18 cellular contexts compared by ENCODE assay signal in the genomic region with DNA sequence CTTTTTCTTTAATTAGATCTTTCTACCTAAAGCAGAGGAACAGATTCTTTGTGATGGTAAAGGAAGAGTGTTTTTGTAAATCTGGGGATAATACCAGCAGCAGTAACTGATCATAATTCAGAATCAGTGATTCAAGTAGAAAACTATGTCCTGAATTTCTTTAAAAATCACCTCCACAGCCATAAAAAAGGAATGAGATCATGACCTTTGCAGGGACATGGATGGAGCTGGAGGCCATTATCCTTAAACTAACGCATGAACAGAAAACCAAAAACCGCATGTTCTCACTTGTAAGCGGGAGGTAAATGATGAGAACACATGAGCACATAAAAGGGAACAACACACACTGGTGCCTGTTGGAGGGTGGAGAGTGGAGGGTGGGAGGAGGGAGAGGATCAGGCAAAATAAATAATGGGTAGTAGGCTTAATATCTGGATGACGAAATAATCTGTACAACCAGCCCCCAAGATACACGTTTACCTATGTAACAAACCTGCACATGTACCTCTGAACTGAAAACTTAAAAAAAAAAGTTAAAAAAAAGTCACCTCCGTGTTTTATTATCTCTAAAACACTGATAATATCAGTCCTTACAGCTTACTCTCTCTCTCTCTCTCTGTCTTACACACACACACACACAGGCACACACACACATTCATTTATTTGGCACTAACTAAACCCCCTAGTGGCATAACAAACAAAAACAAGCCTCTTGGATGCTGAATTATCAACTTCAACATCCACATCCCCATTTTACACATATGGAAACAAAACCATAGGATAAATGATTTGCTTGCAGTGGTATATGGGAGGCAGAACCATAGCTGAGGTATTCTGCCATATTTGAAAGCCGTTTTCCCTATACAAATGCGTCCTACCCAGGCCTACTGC. TPM values are rescaled to one million over a fixed set of nuclear protein-coding genes. Genes with fewer than 3 reads are reported as not detected.
DNase-seq lines count a peak whose midpoint lies in the region; ATAC-seq, FAIRE-seq and TF ChIP-seq lines count a peak whose summit lies in the region.
"Had no signal": no experiment of that assay in that cellular context is flagged by ENCODE, and none has a peak within 500 bp of the region (broad histone marks: within the 10 kb centered on the region; RNA-seq: fewer than 3 reads in every experiment).

No MANE protein-coding gene starts in this region.

- TF ChIP-seq CTCF in D721Med (IDR thresholded peaks at IDR 0.05; ENCODE audit: insufficient read depth, missing control alignments): no peak
- peak; percentile 42 for TF ChIP-seq CTCF in PC-3 (conservative IDR thresholded peaks at IDR 0.05; ENCODE audit: low read depth, low read length)
- peak; percentile 14 for TF ChIP-seq CTCF in fibroblast of mammary gland (conservative IDR thresholded peaks at IDR 0.05; ENCODE audit: control insufficient read depth, insufficient read depth, low read depth, low read length)

- H3K79me2 ChIP-seq in PC-3 (ENCODE audit: low read length): no peaks in the 10 kb centered on the region

- no TSS peak for BruUV-seq in PC-3 (replicated peaks; lab: Mats Ljungman, UMichigan)

- no peaks in the 10 kb centered on the region for H4K20me1 ChIP-seq in PC-3 (ENCODE audit: low read length)

- POLR2A ChIA-PET in PC-3 (lab: Charles Lee; ENCODE audit: unreplicated experiment): no interaction called here

- no peak overlapping the region for H3K4me2 ChIP-seq in PC-3 (ENCODE audit: low read length)

- H2AFZ ChIP-seq in PC-3 (ENCODE audit: low read length): no peak overlapping the region

- H3K36me3 Mint-ChIP-seq in activated naive CD4-positive, alpha-beta T cell treated with anti-CD3 and anti-CD28 coated beads, Interleukin-2, amount 50 U/mL, for 72 hours: peaks cover 0 to 12% of the 10 kb centered on the region in 2 donors
- H3K36me3 Mint-ChIP-seq: CD8-positive, alpha-beta memory T cell had no signal

- no peak overlapping the region for H3K4me3 ChIP-seq in PC-3 (ENCODE audit: low read length)
- no peak overlapping the region for H3K4me3 ChIP-seq in fibroblast of mammary gland (ENCODE audit: control insufficient read depth, low read depth, low read length)
- H3K4me3 ChIP-seq: heart left ventricle, suprapubic skin had no signal

- H3K9me3 ChIP-seq in PC-3 (ENCODE audit: low read length): no peaks in the 10 kb centered on the region
- H3K9me3 ChIP-seq: heart left ventricle, suprapubic skin had no signal

- ATAC-seq in PC-3 (no peak), GM21367 (IDR thresholded peaks at IDR 0.05; ENCODE audit: unreplicated experiment) (no peak)
- no peak for ATAC-seq in activated naive CD4-positive, alpha-beta T cell treated with anti-CD3 and anti-CD28 coated beads, Interleukin-2, amount 50 U/mL, for 72 hours
- ATAC-seq: heart left ventricle; left lobe of liver; naive thymus-derived CD4-positive, alpha-beta T cell had no signal

- H3K9me3 Mint-ChIP-seq in activated naive CD4-positive, alpha-beta T cell treated with anti-CD3 and anti-CD28 coated beads, Interleukin-2, amount 50 U/mL, for 72 hours: peaks cover 0 to 13% of the 10 kb centered on the region in 2 donors
- H3K9me3 Mint-ChIP-seq: CD8-positive, alpha-beta memory T cell had no signal

- H3K9ac ChIP-seq in PC-3 (ENCODE audit: low read length): no peak overlapping the region

- no peak for DNase-seq in D721Med (ENCODE audit: insufficient read length, low spot score)
- no peak for DNase-seq in GM18507 (ENCODE audit: extremely low spot score, insufficient read length, low read depth)
- DNase-seq in PC-3: no peak
- DNase-seq in fibroblast of mammary gland (ENCODE audit: low read depth): no peak
- no peak for DNase-seq in medulla oblongata (ENCODE audit: extremely low spot score)
- no peak for DNase-seq in activated naive CD4-positive, alpha-beta T cell treated with anti-CD3 and anti-CD28 coated beads, Interleukin-2, amount 50 U/mL, for 72 hours (ENCODE audit: low spot score in 2 of 2)
- DNase-seq in activated gamma-delta T cell treated with Interleukin-2 at 50 U/mL for 16 hours: no peak
- DNase-seq: activated CD4-positive, alpha-beta T cell treated with anti-CD3 and anti-CD28 coated beads for 4 hours; activated T-cell treated with anti-CD3 and anti-CD28 coated beads, Interleukin-2, amount 50 U/mL, for 1 hour; CD8-positive, alpha-beta memory T cell; heart left ventricle; naive thymus-derived CD4-positive, alpha-beta T cell; NCI-H1092 treated with DMSO at 0.1 percent for 48 hours; NCI-H526 treated with DMSO at 0.1 percent for 48 hours had no signal

- H3K4me1 ChIP-seq in PC-3 (ENCODE audit: insufficient read depth, low read length): no peaks in the 10 kb centered on the region
- H3K4me1 ChIP-seq: suprapubic skin had no signal

- CTCF ChIA-PET in PC-3 (lab: Charles Lee): no interaction called here

- FAIRE-seq in D721Med (lab: Jason Lieb, UNC): peak; percentile 16
- FAIRE-seq in GM18507 (lab: Jason Lieb, UNC): peak; percentile 39
- FAIRE-seq: astrocyte had no signal

- H3K27me3 ChIP-seq in PC-3 (ENCODE audit: low read length): no peaks in the 10 kb centered on the region
- H3K27me3 ChIP-seq: suprapubic skin had no signal

- no peaks in the 10 kb centered on the region for H3F3A ChIP-seq in PC-3 (ENCODE audit: low read length, unreplicated experiment)

- H3K9me2 ChIP-seq in PC-3 (replicated peaks; ENCODE audit: low read length): no peaks in the 10 kb centered on the region

- H3K27ac ChIP-seq in PC-3 (ENCODE audit: low read length): no peak overlapping the region
- H3K27ac ChIP-seq: suprapubic skin had no signal

- H3K27ac Mint-ChIP-seq in activated naive CD4-positive, alpha-beta T cell treated with anti-CD3 and anti-CD28 coated beads, Interleukin-2, amount 50 U/mL, for 72 hours: no peak overlapping the region
- H3K27ac Mint-ChIP-seq: CD8-positive, alpha-beta memory T cell; naive thymus-derived CD4-positive, alpha-beta T cell had no signal

- intact Hi-C loops in PC-3 (cut with micrococcal nuclease): no loop called here

- H3K36me3 ChIP-seq in PC-3 (ENCODE audit: low read depth, low read length): no peaks in the 10 kb centered on the region
- H3K36me3 ChIP-seq: heart left ventricle, suprapubic skin had no signal

RNA-seq across cellular contexts. Expression of a gene that starts 1.4 kb away (rescaled TPM):
- not detected in 2 replicates for total RNA-seq in PC-3 (2014; rRNA removed)
- total RNA-seq in activated naive CD4-positive, alpha-beta T cell treated with anti-CD3 and anti-CD28 coated beads, Interleukin-2, amount 50 U/mL, for 72 hours: not detected
- total RNA-seq: astrocyte; CD8-positive, alpha-beta memory T cell; heart left ventricle; left lobe of liver; naive thymus-derived CD4-positive, alpha-beta T cell had no signal

RNA-seq across cellular contexts. Expression of a gene that starts 10.0 kb away (rescaled TPM):
- total RNA-seq in PC-3 (2014; rRNA removed): not detected in 2 replicates
- total RNA-seq in activated naive CD4-positive, alpha-beta T cell treated with anti-CD3 and anti-CD28 coated beads, Interleukin-2, amount 50 U/mL, for 72 hours: not detected
- total RNA-seq: astrocyte; CD8-positive, alpha-beta memory T cell; heart left ventricle; left lobe of liver; naive thymus-derived CD4-positive, alpha-beta T cell; suprapubic skin had no signal

RNA-seq across cellular contexts. Expression of a gene that starts 52.7 kb away (rescaled TPM):
- 85.6 and 103 TPM in 2 replicates for total RNA-seq in PC-3 (2014; rRNA removed)
- 10 to 100 TPM; 60.1 to 88.1 TPM for total RNA-seq in activated naive CD4-positive, alpha-beta T cell treated with anti-CD3 and anti-CD28 coated beads, Interleukin-2, amount 50 U/mL, for 72 hours
